In the genomic region with DNA sequence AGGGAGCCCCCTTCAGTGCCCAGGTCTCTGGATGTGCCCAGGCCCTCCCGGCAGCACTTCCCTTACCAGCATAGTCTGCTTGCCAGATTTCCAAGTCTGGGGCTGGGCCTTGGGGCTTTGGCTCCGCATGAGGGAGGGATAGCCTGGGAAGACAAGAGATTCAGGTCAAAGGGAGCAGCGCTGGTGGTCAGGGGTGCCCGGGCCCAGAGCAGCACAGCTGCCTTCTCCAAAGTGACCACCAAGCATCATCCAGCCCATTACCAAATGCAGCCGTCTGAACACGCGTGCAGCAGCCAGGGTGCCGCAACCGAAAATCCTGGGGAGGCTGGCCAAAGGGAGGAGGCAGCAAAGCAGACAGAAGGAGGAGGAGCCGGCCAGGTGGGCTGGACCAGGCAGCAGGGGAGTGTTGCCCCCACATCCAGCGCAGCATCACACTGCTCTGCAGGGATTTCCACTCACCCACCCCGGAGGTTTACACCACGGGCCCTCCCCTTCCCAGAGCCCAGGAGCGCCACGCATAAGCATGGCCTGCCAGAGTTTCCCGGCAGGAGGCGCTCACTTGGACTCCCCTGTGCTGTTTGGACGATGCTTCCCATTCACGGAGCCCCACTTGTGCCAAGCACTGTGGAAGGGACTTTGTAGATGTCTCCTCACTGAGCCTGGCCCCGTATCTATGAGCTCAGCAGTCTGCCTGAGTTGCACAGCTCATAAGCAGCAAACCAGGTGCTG, we compare ENCODE assay signal across 1 cellular context.
TF ChIP-seq lines count a peak whose summit lies in the region.

No MANE protein-coding gene starts in this region.

TF ChIP-seq in GM23338, 12 proteins besides CTCF, POLR2A, EP300 and RAD21 (continued from another document):
- TF ChIP-seq REST (IDR thresholded peaks at IDR 0.05; ENCODE audit: unreplicated experiment) (no peak), ZNF331 (CRISPR knock-in tag; IDR thresholded peaks at IDR 0.05; ENCODE audit: low read depth) (no peak), NANOG (IDR thresholded peaks at IDR 0.05; ENCODE audit: borderline replicate concordance) (no peak), EZH2phosphoT487 (IDR thresholded peaks at IDR 0.05; ENCODE audit: unreplicated experiment) (no peak), ZNF114 (CRISPR knock-in tag; IDR thresholded peaks at IDR 0.05) (no peak)
- TF ChIP-seq, protein P1, sequence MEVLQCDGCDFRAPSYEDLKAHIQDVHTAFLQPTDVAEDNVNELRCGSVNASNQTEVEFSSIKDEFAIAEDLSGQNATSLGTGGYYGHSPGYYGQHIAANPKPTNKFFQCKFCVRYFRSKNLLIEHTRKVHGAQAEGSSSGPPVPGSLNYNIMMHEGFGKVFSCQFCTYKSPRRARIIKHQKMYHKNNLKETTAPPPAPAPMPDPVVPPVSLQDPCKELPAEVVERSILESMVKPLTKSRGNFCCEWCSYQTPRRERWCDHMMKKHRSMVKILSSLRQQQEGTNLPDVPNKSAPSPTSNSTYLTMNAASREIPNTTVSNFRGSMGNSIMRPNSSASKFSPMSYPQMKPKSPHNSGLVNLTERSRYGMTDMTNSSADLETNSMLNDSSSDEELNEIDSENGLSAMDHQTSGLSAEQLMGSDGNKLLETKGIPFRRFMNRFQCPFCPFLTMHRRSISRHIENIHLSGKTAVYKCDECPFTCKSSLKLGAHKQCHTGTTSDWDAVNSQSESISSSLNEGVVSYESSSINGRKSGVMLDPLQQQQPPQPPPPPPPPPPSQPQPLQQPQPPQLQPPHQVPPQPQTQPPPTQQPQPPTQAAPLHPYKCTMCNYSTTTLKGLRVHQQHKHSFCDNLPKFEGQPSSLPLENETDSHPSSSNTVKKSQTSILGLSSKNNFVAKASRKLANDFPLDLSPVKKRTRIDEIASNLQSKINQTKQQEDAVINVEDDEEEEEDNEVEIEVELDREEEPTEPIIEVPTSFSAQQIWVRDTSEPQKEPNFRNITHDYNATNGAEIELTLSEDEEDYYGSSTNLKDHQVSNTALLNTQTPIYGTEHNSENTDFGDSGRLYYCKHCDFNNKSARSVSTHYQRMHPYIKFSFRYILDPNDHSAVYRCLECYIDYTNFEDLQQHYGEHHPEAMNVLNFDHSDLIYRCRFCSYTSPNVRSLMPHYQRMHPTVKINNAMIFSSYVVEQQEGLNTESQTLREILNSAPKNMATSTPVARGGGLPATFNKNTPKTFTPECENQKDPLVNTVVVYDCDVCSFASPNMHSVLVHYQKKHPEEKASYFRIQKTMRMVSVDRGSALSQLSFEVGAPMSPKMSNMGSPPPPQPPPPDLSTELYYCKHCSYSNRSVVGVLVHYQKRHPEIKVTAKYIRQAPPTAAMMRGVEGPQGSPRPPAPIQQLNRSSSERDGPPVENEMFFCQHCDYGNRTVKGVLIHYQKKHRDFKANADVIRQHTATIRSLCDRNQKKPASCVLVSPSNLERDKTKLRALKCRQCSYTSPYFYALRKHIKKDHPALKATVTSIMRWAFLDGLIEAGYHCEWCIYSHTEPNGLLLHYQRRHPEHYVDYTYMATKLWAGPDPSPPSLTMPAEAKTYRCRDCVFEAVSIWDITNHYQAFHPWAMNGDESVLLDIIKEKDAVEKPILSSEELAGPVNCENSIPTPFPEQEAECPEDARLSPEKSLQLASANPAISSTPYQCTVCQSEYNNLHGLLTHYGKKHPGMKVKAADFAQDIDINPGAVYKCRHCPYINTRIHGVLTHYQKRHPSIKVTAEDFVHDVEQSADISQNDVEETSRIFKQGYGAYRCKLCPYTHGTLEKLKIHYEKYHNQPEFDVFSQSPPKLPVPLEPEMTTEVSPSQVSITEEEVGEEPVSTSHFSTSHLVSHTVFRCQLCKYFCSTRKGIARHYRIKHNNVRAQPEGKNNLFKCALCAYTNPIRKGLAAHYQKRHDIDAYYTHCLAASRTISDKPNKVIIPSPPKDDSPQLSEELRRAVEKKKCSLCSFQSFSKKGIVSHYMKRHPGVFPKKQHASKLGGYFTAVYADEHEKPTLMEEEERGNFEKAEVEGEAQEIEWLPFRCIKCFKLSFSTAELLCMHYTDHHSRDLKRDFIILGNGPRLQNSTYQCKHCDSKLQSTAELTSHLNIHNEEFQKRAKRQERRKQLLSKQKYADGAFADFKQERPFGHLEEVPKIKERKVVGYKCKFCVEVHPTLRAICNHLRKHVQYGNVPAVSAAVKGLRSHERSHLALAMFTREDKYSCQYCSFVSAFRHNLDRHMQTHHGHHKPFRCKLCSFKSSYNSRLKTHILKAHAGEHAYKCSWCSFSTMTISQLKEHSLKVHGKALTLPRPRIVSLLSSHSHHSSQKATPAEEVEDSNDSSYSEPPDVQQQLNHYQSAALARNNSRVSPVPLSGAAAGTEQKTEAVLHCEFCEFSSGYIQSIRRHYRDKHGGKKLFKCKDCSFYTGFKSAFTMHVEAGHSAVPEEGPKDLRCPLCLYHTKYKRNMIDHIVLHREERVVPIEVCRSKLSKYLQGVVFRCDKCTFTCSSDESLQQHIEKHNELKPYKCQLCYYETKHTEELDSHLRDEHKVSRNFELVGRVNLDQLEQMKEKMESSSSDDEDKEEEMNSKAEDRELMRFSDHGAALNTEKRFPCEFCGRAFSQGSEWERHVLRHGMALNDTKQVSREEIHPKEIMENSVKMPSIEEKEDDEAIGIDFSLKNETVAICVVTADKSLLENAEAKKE (CRISPR knock-in tag; IDR thresholded peaks at IDR 0.05) = no peak
- TF ChIP-seq, protein P2, sequence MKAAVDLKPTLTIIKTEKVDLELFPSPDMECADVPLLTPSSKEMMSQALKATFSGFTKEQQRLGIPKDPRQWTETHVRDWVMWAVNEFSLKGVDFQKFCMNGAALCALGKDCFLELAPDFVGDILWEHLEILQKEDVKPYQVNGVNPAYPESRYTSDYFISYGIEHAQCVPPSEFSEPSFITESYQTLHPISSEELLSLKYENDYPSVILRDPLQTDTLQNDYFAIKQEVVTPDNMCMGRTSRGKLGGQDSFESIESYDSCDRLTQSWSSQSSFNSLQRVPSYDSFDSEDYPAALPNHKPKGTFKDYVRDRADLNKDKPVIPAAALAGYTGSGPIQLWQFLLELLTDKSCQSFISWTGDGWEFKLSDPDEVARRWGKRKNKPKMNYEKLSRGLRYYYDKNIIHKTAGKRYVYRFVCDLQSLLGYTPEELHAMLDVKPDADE (IDR thresholded peaks at IDR 0.05) = no peak
